In genomic region chr2:241242306-241242705, GRCh38 we compare ENCODE assay signal across 21 cellular contexts.
"Had no signal": no experiment of that assay in that cellular context is flagged by ENCODE, and none has a peak within 500 bp of the region (broad histone marks: within the 10 kb centered on the region; RNA-seq: fewer than 3 reads in every experiment).

No MANE protein-coding gene starts in this region.

- H3K4me3 Mint-ChIP-seq: activated CD4-positive, alpha-beta T cell treated with anti-CD3 and anti-CD28 coated beads, Interleukin-2, amount 10 ng/mL, durations not matched to agents 7 days and 5 days; activated CD8-positive, alpha-beta T cell treated with anti-CD3 and anti-CD28 coated beads, Interleukin-2, amount 10 ng/mL, durations not matched to agents 7 days and 5 days; activated naive CD8-positive, alpha-beta T cell; central memory CD8-positive, alpha-beta T cell; endodermal cell; nephron had no signal

- H3K4me1 Mint-ChIP-seq: activated CD4-positive, alpha-beta T cell treated with anti-CD3 and anti-CD28 coated beads, Interleukin-2, amount 10 ng/mL, durations not matched to agents 7 days and 5 days; nephron had no signal

- ATAC-seq: activated CD4-positive, CD25-positive, alpha-beta regulatory T cell treated with anti-CD3 and anti-CD28 coated beads, Interleukin-2, amount 50 U/mL, for 24 hours; activated CD8-positive, alpha-beta T cell treated with anti-CD3 and anti-CD28 coated beads, Interleukin-2, amount 10 ng/mL, durations not matched to agents 7 days and 5 days; gastroesophageal sphincter; sciatic nerve had no signal

- DNase-seq: activated CD4-positive, alpha-beta T cell treated with anti-CD3 and anti-CD28 coated beads, Interleukin-2, amount 10 ng/mL, durations not matched to agents 7 days and 5 days; activated CD8-positive, alpha-beta T cell treated with anti-CD3 and anti-CD28 coated beads, Interleukin-2, amount 10 ng/mL, durations not matched to agents 7 days and 5 days; activated gamma-delta T cell treated with Interleukin-2 at 50 U/mL for 16 hours; activated T-cell treated with anti-CD3 and anti-CD28 coated beads, Interleukin-2, amount 50 U/mL, for 1 hour; amniotic stem cell; cortex of kidney; endodermal cell; head of caudate nucleus; hypothalamus; midbrain; occipital lobe; small intestine; stimulated activated CD8-positive, alpha-beta memory T cell treated with anti-CD3 and anti-CD28 coated beads, Interleukin-4, amount 100 ng/mL, for 48 hours; stimulated activated naive CD4-positive, alpha-beta T cell; thyroid gland had no signal

- H3K27ac Mint-ChIP-seq: activated CD4-positive, alpha-beta T cell treated with anti-CD3 and anti-CD28 coated beads, Interleukin-2, amount 10 ng/mL, durations not matched to agents 7 days and 5 days; activated CD8-positive, alpha-beta T cell treated with anti-CD3 and anti-CD28 coated beads, Interleukin-2, amount 10 ng/mL, durations not matched to agents 7 days and 5 days; activated naive CD8-positive, alpha-beta T cell; endodermal cell; nephron had no signal

- H3K9me3 Mint-ChIP-seq: activated CD4-positive, alpha-beta T cell treated with anti-CD3 and anti-CD28 coated beads, Interleukin-2, amount 10 ng/mL, durations not matched to agents 7 days and 5 days; central memory CD8-positive, alpha-beta T cell; endodermal cell; nephron had no signal

- H3K27me3 Mint-ChIP-seq: activated CD4-positive, alpha-beta T cell treated with anti-CD3 and anti-CD28 coated beads, Interleukin-2, amount 10 ng/mL, durations not matched to agents 7 days and 5 days; activated naive CD8-positive, alpha-beta T cell; central memory CD8-positive, alpha-beta T cell had no signal
